ENCODE assay signal across 22 cellular contexts in genomic region chr2:54438271-54438670, GRCh38. TPM values are rescaled to one million over a fixed set of nuclear protein-coding genes. Genes with fewer than 3 reads are reported as not detected.
DNase-seq lines count a peak whose midpoint lies in the region; ATAC-seq and TF ChIP-seq lines count a peak whose summit lies in the region.
"Had no signal": no experiment of that assay in that cellular context is flagged by ENCODE, and none has a peak within 500 bp of the region (broad histone marks: within the 10 kb centered on the region; RNA-seq: fewer than 3 reads in every experiment).

No MANE protein-coding gene starts in this region.

- no peaks in the 10 kb centered on the region for H3K27me3 ChIP-seq in body of pancreas
- no peaks in the 10 kb centered on the region for H3K27me3 ChIP-seq in right cardiac atrium (ENCODE audit: control insufficient read depth, insufficient read depth)
- H3K27me3 ChIP-seq in left lung, result no peaks in the 10 kb centered on the region
- H3K27me3 ChIP-seq: brain microvascular endothelial cell, MG63, stomach had no signal

- TF ChIP-seq CTCF in body of pancreas (IDR thresholded peaks at IDR 0.05) (no peak), left lung (IDR thresholded peaks at IDR 0.05) (no peak)

- WGBS in body of pancreas, 2 donors, result 16 to 28% methylated on average over 7 of the region's 7 CpGs
- 38% methylated on average over 7 of the region's 7 CpGs for WGBS in right cardiac atrium

- H3K9me3 ChIP-seq in body of pancreas (no peaks in the 10 kb centered on the region), right cardiac atrium (ENCODE audit: control insufficient read depth, low read length) (no peaks in the 10 kb centered on the region), left lung (no peaks in the 10 kb centered on the region)
- H3K9me3 ChIP-seq: MG63, stomach had no signal

- peak; percentile 67 for DNase-seq in AG20443 (ENCODE audit: low spot score)
- peak; percentile 30 to 55 (median 41) for DNase-seq in body of pancreas
- DNase-seq in right cardiac atrium, result peak; percentile 65 to 90 (median 82)
- DNase-seq in posterior vena cava (ENCODE audit: low spot score), result peak; percentile 85
- DNase-seq in left lung, result no peak
- no peak for DNase-seq in GF-D8 (lab: John Stamatoyannopoulos, UW)
- DNase-seq: activated CD4-positive, CD25-positive, alpha-beta regulatory T cell treated with anti-CD3 and anti-CD28 coated beads, Interleukin-2, amount 50 U/mL, for 72 hours; activated T-cell treated with anti-CD3 and anti-CD28 coated beads, Interleukin-2, amount 50 U/mL, for 48 hours; brain microvascular endothelial cell; CD4-positive, CD25-positive, alpha-beta regulatory T cell; cortex of kidney; DMS 273 treated with DMSO at 0.1 percent for 48 hours; foreskin melanocyte; HCEC 1CT; MG63; NCI-H187; stomach had no signal

- H3K4me1 ChIP-seq in body of pancreas, result peaks cover 41% of the 10 kb centered on the region
- H3K4me1 ChIP-seq in right cardiac atrium (ENCODE audit: control insufficient read depth, insufficient read depth, low read length), result peaks cover 9% of the 10 kb centered on the region
- H3K4me1 ChIP-seq in left lung, result peaks cover 6% of the 10 kb centered on the region in 2 donors

- H3K4me3 ChIP-seq in body of pancreas (no peak overlapping the region), right cardiac atrium (ENCODE audit: low read length) (no peak overlapping the region), left lung (no peak overlapping the region)
- H3K4me3 ChIP-seq: MG63, stomach had no signal

- H3K27ac ChIP-seq in body of pancreas, result no peak overlapping the region
- peak overlapping the region; percentile 20 for H3K27ac ChIP-seq in right cardiac atrium (ENCODE audit: low read length)
- H3K27ac ChIP-seq in left lung, result no peak overlapping the region
- H3K27ac ChIP-seq: brain microvascular endothelial cell, HL-60, stomach had no signal

- ATAC-seq in body of pancreas (peak; percentile 59), right cardiac atrium (peak; percentile 63 to 78), left lung (no peak), GM21786 (IDR thresholded peaks at IDR 0.05; ENCODE audit: unreplicated experiment) (no peak), GM19351 (IDR thresholded peaks at IDR 0.05; ENCODE audit: unreplicated experiment) (no peak)
- ATAC-seq: left colon, SK-N-SH treated with all-trans-retinoic acid at 6 μM for 48 hours had no signal

- no peak for TF ChIP-seq POLR2A in body of pancreas (IDR thresholded peaks at IDR 0.05)

- intact Hi-C loops in body of pancreas (cut with DNase I), result no loop called here
- intact Hi-C loops in right cardiac atrium (cut with DNase I), result no loop called here
- intact Hi-C loops in posterior vena cava (cut with DNase I), result loop anchor here (10.0 kb wide), 2 partner anchors 63 to 103 kb away; a partner anchor contains a TSS
- intact Hi-C loops in left lung (cut with DNase I), result no loop called here

- H3K36me3 ChIP-seq in body of pancreas (replicated peaks in 1 of 2; ENCODE audit: insufficient read depth in 1 of 2, low read depth in 2 of 2) (no peaks in the 10 kb centered on the region), left lung (no peaks in the 10 kb centered on the region)
- H3K36me3 ChIP-seq: brain microvascular endothelial cell, MG63, stomach had no signal

RNA-seq across cellular contexts. Expression of gene SPTBN1, which starts 17.9 kb away (rescaled TPM):
- total RNA-seq in body of pancreas (100 to 1,000 TPM; 186 to 195 TPM), right cardiac atrium (100 to 1,000 TPM; 304 to 348 (median 336) TPM), posterior vena cava (100 to 1,000 TPM; 329 to 357 TPM), left lung (100 to 1,000 TPM; 441 to 550 TPM)
- polyA plus RNA-seq in right cardiac atrium, result 141 TPM

Comparison
In these comparisons a context has a peak if more than half of its experiments do, and no peak if none do; other contexts are left out.
1. DNase-seq: peak in AG20443 (single experiment), body of pancreas (4 of 4), right cardiac atrium (3 of 3) and posterior vena cava (single experiment); none in left lung (0 of 2) and GF-D8 (single experiment).
2. ATAC-seq: peak in body of pancreas (single experiment) and right cardiac atrium (2 of 2); none in left lung (single experiment), GM21786 (single experiment) and GM19351 (single experiment).
3. intact Hi-C loops: an anchor here in posterior vena cava (10.0 kb wide); none called in body of pancreas, right cardiac atrium and left lung.